Comparison of ENCODE assay signal across 1 cellular context in the genomic region with DNA sequence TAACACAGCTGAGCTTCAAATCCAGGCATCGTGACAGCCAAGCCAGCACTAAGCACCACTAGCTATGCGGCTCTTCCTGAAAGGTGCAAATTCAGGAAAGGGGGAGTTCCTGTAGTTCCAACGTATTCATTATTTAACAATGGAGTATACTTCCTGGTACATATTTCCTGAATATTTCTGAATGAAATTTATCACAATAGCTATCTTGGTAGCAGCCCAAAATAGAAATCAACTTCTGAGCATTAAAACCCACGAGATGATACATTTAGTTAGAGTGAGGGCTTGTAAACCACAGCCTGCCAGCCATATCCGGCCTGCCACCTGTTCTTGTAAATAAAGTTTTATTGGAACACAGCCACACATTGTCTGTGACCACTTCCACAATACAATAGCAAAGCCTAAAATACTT.
TF ChIP-seq lines count a peak whose summit lies in the region.

No MANE protein-coding gene starts in this region.

TF ChIP-seq in GM23338, 12 proteins besides CTCF, POLR2A, EP300 and RAD21 (continued from another document):
- TF ChIP-seq, protein P1, sequence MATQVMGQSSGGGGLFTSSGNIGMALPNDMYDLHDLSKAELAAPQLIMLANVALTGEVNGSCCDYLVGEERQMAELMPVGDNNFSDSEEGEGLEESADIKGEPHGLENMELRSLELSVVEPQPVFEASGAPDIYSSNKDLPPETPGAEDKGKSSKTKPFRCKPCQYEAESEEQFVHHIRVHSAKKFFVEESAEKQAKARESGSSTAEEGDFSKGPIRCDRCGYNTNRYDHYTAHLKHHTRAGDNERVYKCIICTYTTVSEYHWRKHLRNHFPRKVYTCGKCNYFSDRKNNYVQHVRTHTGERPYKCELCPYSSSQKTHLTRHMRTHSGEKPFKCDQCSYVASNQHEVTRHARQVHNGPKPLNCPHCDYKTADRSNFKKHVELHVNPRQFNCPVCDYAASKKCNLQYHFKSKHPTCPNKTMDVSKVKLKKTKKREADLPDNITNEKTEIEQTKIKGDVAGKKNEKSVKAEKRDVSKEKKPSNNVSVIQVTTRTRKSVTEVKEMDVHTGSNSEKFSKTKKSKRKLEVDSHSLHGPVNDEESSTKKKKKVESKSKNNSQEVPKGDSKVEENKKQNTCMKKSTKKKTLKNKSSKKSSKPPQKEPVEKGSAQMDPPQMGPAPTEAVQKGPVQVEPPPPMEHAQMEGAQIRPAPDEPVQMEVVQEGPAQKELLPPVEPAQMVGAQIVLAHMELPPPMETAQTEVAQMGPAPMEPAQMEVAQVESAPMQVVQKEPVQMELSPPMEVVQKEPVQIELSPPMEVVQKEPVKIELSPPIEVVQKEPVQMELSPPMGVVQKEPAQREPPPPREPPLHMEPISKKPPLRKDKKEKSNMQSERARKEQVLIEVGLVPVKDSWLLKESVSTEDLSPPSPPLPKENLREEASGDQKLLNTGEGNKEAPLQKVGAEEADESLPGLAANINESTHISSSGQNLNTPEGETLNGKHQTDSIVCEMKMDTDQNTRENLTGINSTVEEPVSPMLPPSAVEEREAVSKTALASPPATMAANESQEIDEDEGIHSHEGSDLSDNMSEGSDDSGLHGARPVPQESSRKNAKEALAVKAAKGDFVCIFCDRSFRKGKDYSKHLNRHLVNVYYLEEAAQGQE (IDR thresholded peaks at IDR 0.05; ENCODE audit: unreplicated experiment), result no peak
- TF ChIP-seq JUNB (IDR thresholded peaks at IDR 0.05; ENCODE audit: unreplicated experiment) (no peak), NANOG (IDR thresholded peaks at IDR 0.05; ENCODE audit: borderline replicate concordance) (no peak), POLR2AphosphoS5 (IDR thresholded peaks at IDR 0.05; ENCODE audit: low read depth) (no peak), EZH2 (IDR thresholded peaks at IDR 0.05; ENCODE audit: low read depth, unreplicated experiment) (no peak), ZNF331 (CRISPR knock-in tag; IDR thresholded peaks at IDR 0.05; ENCODE audit: low read depth) (no peak), ZNF114 (CRISPR knock-in tag; IDR thresholded peaks at IDR 0.05) (no peak), EZH2phosphoT487 (IDR thresholded peaks at IDR 0.05; ENCODE audit: unreplicated experiment) (no peak)
